Comparison of ENCODE assay signal across 21 cellular contexts in the genomic region with DNA sequence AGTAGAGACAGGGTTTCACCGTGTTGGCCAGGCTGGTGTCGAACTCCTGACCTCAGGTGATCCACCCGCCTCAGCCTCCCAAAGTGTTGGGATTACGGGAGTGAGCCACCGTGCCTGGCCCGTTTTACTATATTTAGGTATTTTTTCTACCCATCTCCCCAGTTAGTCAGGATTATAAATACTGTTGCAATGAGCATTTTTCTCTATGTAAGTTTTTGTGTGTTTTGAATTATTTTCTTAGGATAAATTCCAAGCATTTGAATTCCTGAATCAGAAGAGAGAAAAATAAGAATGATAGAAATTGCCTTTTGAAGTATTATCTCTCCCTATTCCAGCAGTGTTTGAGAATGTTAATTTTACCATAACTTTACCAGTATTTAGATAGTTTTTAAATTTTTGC. TPM values are rescaled to one million over a fixed set of nuclear protein-coding genes. Genes with fewer than 3 reads are reported as not detected.
DNase-seq lines count a peak whose midpoint lies in the region; TF ChIP-seq lines count a peak whose summit lies in the region.
"Had no signal": no experiment of that assay in that cellular context is flagged by ENCODE, and none has a peak within 500 bp of the region (broad histone marks: within the 10 kb centered on the region; RNA-seq: fewer than 3 reads in every experiment).

No MANE protein-coding gene starts in this region.

- no peak for TF ChIP-seq CTCF in CD14-positive monocyte (IDR thresholded peaks at IDR 0.05)
- no peak for TF ChIP-seq CTCF in neutrophil (IDR thresholded peaks at IDR 0.05)
- no peak for TF ChIP-seq CTCF in right atrium auricular region (IDR thresholded peaks at IDR 0.05)

- no peak overlapping the region for H3K4me3 Mint-ChIP-seq in CD14-positive monocyte
- no peak overlapping the region for H3K4me3 Mint-ChIP-seq in activated CD4-positive, alpha-beta T cell treated with anti-CD3 and anti-CD28 coated beads, Interleukin-2, amount 10 ng/mL, durations not matched to agents 24 days and 14 days
- H3K4me3 Mint-ChIP-seq: CD4-positive, alpha-beta memory T cell; GM23338 had no signal

- H3K27me3 Mint-ChIP-seq in CD14-positive monocyte (ENCODE audit: low read depth in 3 of 3), result peaks cover 0 to 1% (median 0%) of the 10 kb centered on the region in 3 donors
- no peaks in the 10 kb centered on the region for H3K27me3 Mint-ChIP-seq in activated CD4-positive, alpha-beta T cell treated with anti-CD3 and anti-CD28 coated beads, Interleukin-2, amount 10 ng/mL, durations not matched to agents 24 days and 14 days
- H3K27me3 Mint-ChIP-seq: CD4-positive, alpha-beta memory T cell had no signal

- peaks cover 63 to 85% of the 10 kb centered on the region in 2 donors for H3K36me3 Mint-ChIP-seq in CD14-positive monocyte
- H3K36me3 Mint-ChIP-seq in activated CD4-positive, alpha-beta T cell treated with anti-CD3 and anti-CD28 coated beads, Interleukin-2, amount 10 ng/mL, durations not matched to agents 24 days and 14 days (ENCODE audit: low read depth), result peaks cover 5% of the 10 kb centered on the region

- no peak overlapping the region for H3K4me3 ChIP-seq in adipocyte (ENCODE audit: low read length)
- no peak overlapping the region for H3K4me3 ChIP-seq in neutrophil (ENCODE audit: low read depth in 1 of 2, low read length in 1 of 2)
- no peak overlapping the region for H3K4me3 ChIP-seq in right atrium auricular region
- H3K4me3 ChIP-seq: BLaER1 treated with 17β-estradiol and CSF1 and Interleukin-3, amounts not matched to agents 10 nM and 100 nM; GM23338 had no signal

- peaks cover 51% of the 10 kb centered on the region for H3K4me1 Mint-ChIP-seq in CD14-positive monocyte
- H3K4me1 Mint-ChIP-seq in activated CD4-positive, alpha-beta T cell treated with anti-CD3 and anti-CD28 coated beads, Interleukin-2, amount 10 ng/mL, durations not matched to agents 24 days and 14 days, result peaks cover 11% of the 10 kb centered on the region

- H3K27ac ChIP-seq in neutrophil, result peak overlapping the region; percentile 44
- no peak overlapping the region for H3K27ac ChIP-seq in right atrium auricular region
- H3K27ac ChIP-seq: 22Rv1 had no signal

- H3K27ac Mint-ChIP-seq in CD14-positive monocyte, result peak overlapping the region; percentile 40 to 99 (median 78)
- H3K27ac Mint-ChIP-seq in activated CD4-positive, alpha-beta T cell treated with anti-CD3 and anti-CD28 coated beads, Interleukin-2, amount 10 ng/mL, durations not matched to agents 24 days and 14 days, result no peak overlapping the region
- H3K27ac Mint-ChIP-seq: CD4-positive, alpha-beta memory T cell had no signal

- no peaks in the 10 kb centered on the region for H3K27me3 ChIP-seq in adipocyte (replicated peaks; ENCODE audit: control insufficient read depth, insufficient read depth, low read length)
- no peaks in the 10 kb centered on the region for H3K27me3 ChIP-seq in neutrophil
- H3K27me3 ChIP-seq in right atrium auricular region, result no peaks in the 10 kb centered on the region
- H3K27me3 ChIP-seq: BE2C had no signal

- no peaks in the 10 kb centered on the region for H3K9me3 Mint-ChIP-seq in CD14-positive monocyte
- H3K9me3 Mint-ChIP-seq in activated CD4-positive, alpha-beta T cell treated with anti-CD3 and anti-CD28 coated beads, Interleukin-2, amount 10 ng/mL, durations not matched to agents 24 days and 14 days, result no peaks in the 10 kb centered on the region
- H3K9me3 Mint-ChIP-seq: CD4-positive, alpha-beta memory T cell; GM23338; H9 had no signal

- no peak overlapping the region for H3K9ac ChIP-seq in adipocyte (ENCODE audit: low read length)

- H3K36me3 ChIP-seq in adipocyte (ENCODE audit: control insufficient read depth, insufficient read depth, low read length, severe bottlenecking) (peaks cover 7% of the 10 kb centered on the region), neutrophil (peaks cover 71% of the 10 kb centered on the region), right atrium auricular region (peaks cover 12% of the 10 kb centered on the region)
- H3K36me3 ChIP-seq: BE2C had no signal

- DNase-seq in CD14-positive monocyte (ENCODE audit: low spot score) (no peak), adipocyte (ENCODE audit: low read depth) (peak; percentile 60), fibroblast of peridontal ligament (ENCODE audit: extremely low read depth) (peak; percentile 59), right atrium auricular region (ENCODE audit: low spot score) (no peak)
- no peak for DNase-seq in activated CD4-positive, CD25-positive, alpha-beta regulatory T cell (lab: John Stamatoyannopoulos, UW)
- no peak for DNase-seq in activated CD4-positive, alpha-beta T cell treated with anti-CD3 and anti-CD28 coated beads, Interleukin-2, amount 10 ng/mL, durations not matched to agents 24 days and 14 days
- no peak for DNase-seq in stimulated activated CD4-positive, alpha-beta T cell treated with anti-CD3 and anti-CD28 coated beads, Interleukin-12 subunit alpha, Interleukin-12 subunit beta, amount 100 ng/mL, for 4 hours
- DNase-seq: AML-193; BE2C; Calu3; CD4-positive, alpha-beta memory T cell; COR-L47; DMS53; DMS79 treated with DMSO at 0.1 percent for 48 hours; H9 had no signal

- intact Hi-C loops in CD14-positive monocyte (cut with micrococcal nuclease), result loop anchor here in 1 of 2 donors (5.0 kb wide), 1 partner anchor 37 kb away; a partner anchor contains a TSS
- intact Hi-C loops in activated CD4-positive, alpha-beta T cell treated with anti-CD3 and anti-CD28 coated beads, Interleukin-2, amount 10 ng/mL, durations not matched to agents 24 days and 14 days (cut with micrococcal nuclease), result no loop called here

- H3K9me3 ChIP-seq in adipocyte (ENCODE audit: control insufficient read depth, low read length), result no peaks in the 10 kb centered on the region
- H3K9me3 ChIP-seq in neutrophil, result no peaks in the 10 kb centered on the region
- no peaks in the 10 kb centered on the region for H3K9me3 ChIP-seq in right atrium auricular region
- H3K9me3 ChIP-seq: BE2C; BLaER1 treated with 17β-estradiol and CSF1 and Interleukin-3, amounts not matched to agents 10 nM and 100 nM had no signal

- H3K4me1 ChIP-seq in adipocyte (ENCODE audit: control insufficient read depth, insufficient read depth, low read length), result no peaks in the 10 kb centered on the region
- H3K4me1 ChIP-seq in neutrophil (ENCODE audit: control insufficient read depth in 1 of 2, insufficient read depth in 1 of 2, low read depth in 1 of 2, low read length in 1 of 2), result peaks cover 49 to 53% of the 10 kb centered on the region in 2 experiments
- H3K4me1 ChIP-seq in right atrium auricular region, result no peaks in the 10 kb centered on the region
- H3K4me1 ChIP-seq: BE2C had no signal

RNA-seq across cellular contexts. Expression of a gene that starts 36.6 kb away (rescaled TPM):
- polyA plus RNA-seq in CD14-positive monocyte, result 10 to 100 TPM; 21.4 to 32.7 TPM
- total RNA-seq in activated CD4-positive, alpha-beta T cell treated with anti-CD3 and anti-CD28 coated beads, Interleukin-2, amount 10 ng/mL, durations not matched to agents 24 days and 14 days, result 10.6 and 12.1 TPM in 2 replicates
- 10 to 100 TPM; 12.6 to 14.1 TPM for total RNA-seq in right atrium auricular region

RNA-seq across cellular contexts. Expression of a gene that starts 48.1 kb away (rescaled TPM):
- not detected for polyA plus RNA-seq in CD14-positive monocyte
- total RNA-seq in activated CD4-positive, alpha-beta T cell treated with anti-CD3 and anti-CD28 coated beads, Interleukin-2, amount 10 ng/mL, durations not matched to agents 24 days and 14 days, result not detected in 2 replicates
- not detected for total RNA-seq in right atrium auricular region
- total RNA-seq: Calu3; CD4-positive, alpha-beta memory T cell; Daoy; GM23338; H4; H9 had no signal
- polyA plus RNA-seq: CD4-positive, alpha-beta memory T cell; GM23338 had no signal

RNA-seq across cellular contexts. Expression of a gene that starts 52.9 kb away (rescaled TPM):
- polyA plus RNA-seq in CD14-positive monocyte, result 100 to 1,000 TPM in 1 of 2 donors, 10 to 100 TPM in 1; 99.7 to 129 TPM
- 28.9 and 30.8 TPM in 2 replicates for total RNA-seq in activated CD4-positive, alpha-beta T cell treated with anti-CD3 and anti-CD28 coated beads, Interleukin-2, amount 10 ng/mL, durations not matched to agents 24 days and 14 days
- 10 to 100 TPM; 36.0 to 48.7 TPM for total RNA-seq in right atrium auricular region

Comparison
In these comparisons a context has a peak if more than half of its experiments do, and no peak if none do; other contexts are left out.
1. DNase-seq: peak in adipocyte (single experiment) and fibroblast of peridontal ligament (single experiment); none in CD14-positive monocyte (single experiment), activated CD4-positive, CD25-positive, alpha-beta regulatory T cell (0 of 4), activated CD4-positive, alpha-beta T cell treated with anti-CD3 and anti-CD28 coated beads, Interleukin-2, amount 10 ng/mL, durations not matched to agents 24 days and 14 days (single experiment), right atrium auricular region (single experiment) and stimulated activated CD4-positive, alpha-beta T cell treated with anti-CD3 and anti-CD28 coated beads, Interleukin-12 subunit alpha, Interleukin-12 subunit beta, amount 100 ng/mL, for 4 hours (single experiment).